In genomic region chr3:53846134-53846850, GRCh38 we compare ENCODE assay signal across 8 cellular contexts. TPM values are rescaled to one million over a fixed set of nuclear protein-coding genes. Genes with fewer than 3 reads are reported as not detected.
A peak's percentile ranks its signal among the peaks of the same experiment; 100 is the strongest.
DNase-seq lines count a peak whose midpoint lies in the region; ATAC-seq, FAIRE-seq and TF ChIP-seq lines count a peak whose summit lies in the region.

Gene CHDH (minus strand): TSS chr3:53846419. CDS start chr3:53824008, 22,411 bp downstream.
Gene IL17RB (plus strand): TSS chr3:53846568. CDS start chr3:53846589, 21 bp downstream.

- POLR2A ChIA-PET in HEK293 (lab: Yijun Ruan, JAX) (interaction anchor here (1.2 kb wide), 1 partner anchor 17 kb away, joined by 4 read pairs; no protein-coding TSS in a partner anchor), GM12878 (lab: Charles Lee) (interaction anchor here (0.5 to 4.1 kb wide), 8 partner anchors 24 to 1881 kb away, joined by 3 to 30 read pairs (median 4); partner anchors contain the start of gene SELENOK)

- H3K9me3 ChIP-seq in HEK293 (ENCODE audit: control insufficient read depth, insufficient read depth, low read depth, low read length), result no peaks in the 10 kb centered on the region
- no peaks in the 10 kb centered on the region for H3K9me3 ChIP-seq in GM12878 (replicated peaks; ENCODE audit: control insufficient read depth, insufficient read depth, low read length)
- no peaks in the 10 kb centered on the region for H3K9me3 ChIP-seq in iPS-18a (ENCODE audit: control insufficient read depth, low read depth, low read length)
- H3K9me3 ChIP-seq in gastrocnemius medialis, result no peaks in the 10 kb centered on the region

- ATAC-seq in GM12878 (peak; percentile 63), gastrocnemius medialis (peak; percentile 75 to 80)

- TF ChIP-seq EP300 in GM12878 (IDR thresholded peaks at IDR 0.05; ENCODE audit: borderline replicate concordance in 1 of 2, control insufficient read depth in 1 of 2, low read depth in 2 of 2, low read length in 2 of 2), result no peak

- RAD21 ChIA-PET in GM12878 (lab: Charles Lee; ENCODE audit: unreplicated experiment), result interaction anchor here (1.6 to 5.1 kb wide), 5 partner anchors 35 to 292 kb away, joined by 3 to 41 read pairs (median 5); partner anchors contain the start of gene ACTR8

- H4K20me1 ChIP-seq in GM12878 (ENCODE audit: control insufficient read depth, insufficient read depth), result no peaks in the 10 kb centered on the region

- intact Hi-C loops in GM12878 (cut with micrococcal nuclease; ENCODE audit: unreplicated experiment) (loop anchor here (10.0 kb wide), 1 partner anchor 101 kb away; no protein-coding TSS in a partner anchor), gastrocnemius medialis (cut with DNase I; ENCODE audit: low total_unique reads) (loop anchor here (2.0 kb wide), 1 partner anchor 45 kb away; the partner anchor contains the start of gene SELENOK)

- no TSS peak for BruUV-seq in GM12878 (replicated peaks; lab: Mats Ljungman, UMichigan)

- H3K4me1 ChIP-seq in HEK293 (ENCODE audit: control insufficient read depth, insufficient read depth, low read length) (no peaks in the 10 kb centered on the region), GM12878 (ENCODE audit: control insufficient read depth, insufficient read depth, low read length) (peaks cover 39% of the 10 kb centered on the region), iPS-18a (ENCODE audit: control insufficient read depth, low read depth, low read length) (peaks cover 43% of the 10 kb centered on the region), gastrocnemius medialis (peaks cover 0 to 5% of the 10 kb centered on the region in 2 donors)

- H2AFZ ChIP-seq in GM12878 (ENCODE audit: control insufficient read depth, low read depth, low read length), result peak within 1 kb of the TSS; percentile 81

- H3K4me3 ChIP-seq in HEK293 (ENCODE audit: low read depth, low read length) (peak within 1 kb of the TSS; percentile 44), GM12878 (peak within 1 kb of the TSS; percentile 73), iPS-18a (ENCODE audit: low read length) (peak within 1 kb of the TSS; percentile 69), gastrocnemius medialis (peak within 1 kb of the TSS; percentile 67 to 82 (median 74))

- peaks cover 0 to 10% of the 10 kb centered on the region in 2 experiments; a peak in 1 of 3 replicates for H3K36me3 ChIP-seq in HEK293 (ENCODE audit: control insufficient read depth in 2 of 2, insufficient read depth in 1 of 2, low read length in 2 of 2)
- no peaks in the 10 kb centered on the region for H3K36me3 ChIP-seq in GM12878 (ENCODE audit: control insufficient read depth in 2 of 2, insufficient read depth in 2 of 2, low read length in 1 of 2)
- peaks cover 3% of the 10 kb centered on the region for H3K36me3 ChIP-seq in iPS-18a (ENCODE audit: control insufficient read depth, low read depth, low read length)
- no peaks in the 10 kb centered on the region for H3K36me3 ChIP-seq in gastrocnemius medialis

- TF ChIP-seq RAD21 in GM12878 (IDR thresholded peaks at IDR 0.05; ENCODE audit: insufficient read depth, low read depth, low read length), result no peak

- peaks cover 18% of the 10 kb centered on the region for H3K79me2 ChIP-seq in GM12878 (ENCODE audit: control insufficient read depth, insufficient read depth, low read length)

- H3K27me3 ChIP-seq in GM12878 (replicated peaks in 1 of 2; ENCODE audit: control insufficient read depth in 2 of 2, insufficient read depth in 2 of 2, low read length in 1 of 2) (no peaks in the 10 kb centered on the region), iPS-18a (ENCODE audit: control insufficient read depth, insufficient read depth, low read length) (peaks cover 18% of the 10 kb centered on the region), gastrocnemius medialis (no peaks in the 10 kb centered on the region)

- H3K27ac ChIP-seq in HEK293 (ENCODE audit: extremely low read depth, low read depth, low read length), result peak within 1 kb of the TSS; percentile 72; the same call in 1 of the 2 replicates
- H3K27ac ChIP-seq in GM12878 (ENCODE audit: control insufficient read depth, insufficient read depth), result peak within 1 kb of the TSS; percentile 62
- H3K27ac ChIP-seq in iPS-18a (ENCODE audit: low read length), result no peak within 1 kb of the TSS
- peak within 1 kb of the TSS; percentile 74 to 88 (median 86) for H3K27ac ChIP-seq in gastrocnemius medialis

- TF ChIP-seq CTCF in HEK293 (tag by site-specific recombination; IDR thresholded peaks at IDR 0.05) (peak; percentile 14; the same call in 1 of the 2 replicates), GM12878 (IDR thresholded peaks at IDR 0.05 in 2 of 3, conservative IDR thresholded peaks at IDR 0.05 in 1 of 3; ENCODE audit: control insufficient read depth in 2 of 3, extremely low read depth in 1 of 3, insufficient read depth in 1 of 3, low read depth in 3 of 3, low read length in 3 of 3) (peak in 2 of 3 experiments; percentile 1 to 32; a peak in 2 of 6 replicates), gastrocnemius medialis (IDR thresholded peaks at IDR 0.05 in 4 of 5, conservative IDR thresholded peaks at IDR 0.05 in 1 of 5) (peak in 1 of 5 experiments; percentile 13)

- TF ChIP-seq POLR2A in GM12878 (IDR thresholded peaks at IDR 0.05; ENCODE audit: low read depth, low read length) (peak; percentile 58), gastrocnemius medialis (IDR thresholded peaks at IDR 0.05) (peak in 1 of 2 donors; percentile 42)

- in situ Hi-C loops in GM12878 (cut with MboI) (no loop called here), gastrocnemius medialis (cut with MboI; ENCODE audit: low sequenced_read_pairs in 4 of 4) (no loop called here)

- SMC1A ChIA-PET in GM12878 (lab: Charles Lee; ENCODE audit: uncharacterized antibody, unreplicated experiment), result interaction anchor here (1.1 to 3.5 kb wide), 10 partner anchors 15 to 117 kb away, joined by 3 to 26 read pairs (median 4); no protein-coding TSS in a partner anchor

- FAIRE-seq in GM12878 (lab: Jason Lieb, UNC), result no peak

- CTCF ChIA-PET in HEK293 (lab: Yijun Ruan, JAX) (no interaction called here), GM12878 (lab: Yijun Ruan, JAX) (interaction anchor here (0.6 to 2.4 kb wide), 11 partner anchors 20 to 497 kb away, joined by 3 to 9 read pairs (median 3); no protein-coding TSS in a partner anchor)

- H3K4me2 ChIP-seq in GM12878 (ENCODE audit: control insufficient read depth, insufficient read depth), result peak within 1 kb of the TSS; percentile 82

- WGBS in GM12878 (ENCODE audit: insufficient coverage, insufficient replicate concordance, low lambda C conversion rate, missing lambda C conversion rate), result 21% methylated on average over 46 of the region's 91 CpGs

- peak; percentile 28 for DNase-seq in activated CD4-positive, alpha-beta T cell treated with anti-CD3 and anti-CD28 coated beads for 48 hours
- no peak for DNase-seq in activated CD4-positive, alpha-beta T cell treated with anti-CD3 and anti-CD28 coated beads, Interleukin-2, amount 50 U/mL, for 1 hour
- DNase-seq in NCI-H2196 treated with DMSO at 0.1 percent for 48 hours (lab: John Stamatoyannopoulos, UW; ENCODE audit: unreplicated experiment) (peak; percentile 48), GM12878 (ENCODE audit: low read depth, low spot score) (no peak), gastrocnemius medialis (peak; percentile 36 to 55), HCEC 1CT (no peak)

- H3K9ac ChIP-seq in GM12878 (ENCODE audit: control insufficient read depth, insufficient read depth, low read length), result peak within 1 kb of the TSS; percentile 73
- H3K9ac ChIP-seq in iPS-18a (ENCODE audit: low read length), result peak within 1 kb of the TSS; percentile 64

TF ChIP-seq in HEK293, 187 proteins besides CTCF, POLR2A, EP300 and RAD21 (continues in another document):
- TF ChIP-seq ZNF660 (tag by site-specific recombination; IDR thresholded peaks at IDR 0.05) (peak; percentile 63; the same call in 1 of the 2 replicates), ZNF10 (tag by site-specific recombination; IDR thresholded peaks at IDR 0.05) (peak; percentile 55; the same call in 1 of the 2 replicates)

TF ChIP-seq in GM12878, 131 proteins besides CTCF, POLR2A, EP300 and RAD21 (continues in another document):
- TF ChIP-seq RELA (IDR thresholded peaks at IDR 0.05; ENCODE audit: borderline replicate concordance, partially characterized antibody), result no peak
- TF ChIP-seq SUZ12 (IDR thresholded peaks at IDR 0.05; ENCODE audit: unreplicated experiment), result no peak

RNA-seq across cellular contexts. Expression of gene CHDH, which starts in this region (rescaled TPM):
- total RNA-seq in GM12878 (2013; cell fraction: nucleolus; rRNA removed), result 8.6 and 13.7 TPM in 2 replicates
- total RNA-seq in GM12878 (2014; rRNA removed) (3.8 and 4.1 TPM in 2 replicates), GM12878 (2014; rRNA removed; fragmentation: Illumina TruSeq; extraction: Trizol) (2.0 and 2.1 TPM in 2 replicates), GM12878 (2021) (8.3 and 9.3 TPM in 2 replicates), gastrocnemius medialis (1 to 10 TPM; 3.1 to 6.5 (median 3.6) TPM)
- polyA plus RNA-seq in GM12878 (2011; ENCODE audit: low read depth), result 1.0 TPM
- polyA plus RNA-seq in GM12878 (2011; rRNA removed) (3.5 and 5.1 TPM in 2 replicates), GM12878 (2014; fragmentation: Illumina TruSeq; extraction: Trizol) (1.7 and 2.5 TPM in 2 replicates), GM12878 (2014; fragmentation: Nextera tagmentation; extraction: Ambion mirVana) (1 to 10 TPM in 1 of 2 experiments, under 1 TPM in 1; 0.95 to 1.5 TPM), GM12878 (2014; rRNA removed) (3.6 and 5.0 TPM in 2 replicates), GM12878 (2016; fragmentation: Nextera tagmentation; extraction: Ambion mirVana) (1 to 10 TPM; 2.3 to 3.4 TPM)
- 6.7 and 7.0 TPM in 2 replicates for polyA plus RNA-seq in GM12878 (2011; cell fraction: cytosol; rRNA removed)
- polyA plus RNA-seq in GM12878 (2011; cell fraction: nucleus; rRNA removed), result 8.1 and 13.8 TPM in 2 replicates
- 1.8 and 3.4 TPM in 2 replicates for polyA plus RNA-seq in GM12878 (2012)
- 2.9 and 4.0 TPM in 2 replicates for polyA minus RNA-seq in GM12878 (2011; rRNA and poly(A)+ RNA removed)
- 1.0 and 1.6 TPM in 2 replicates for polyA minus RNA-seq in GM12878 (2011; cell fraction: cytosol; rRNA and poly(A)+ RNA removed)
- polyA minus RNA-seq in GM12878 (2011; cell fraction: nucleus; rRNA and poly(A)+ RNA removed), result 2.1 and 2.9 TPM in 2 replicates

RNA-seq across cellular contexts. Expression of gene IL17RB, which starts in this region (rescaled TPM):
- 39.4 and 40.0 TPM in 2 replicates for total RNA-seq in GM12878 (2013; cell fraction: nucleolus; rRNA removed)
- total RNA-seq in GM12878 (2014; rRNA removed) (2.9 and 3.4 TPM in 2 replicates), GM12878 (2014; rRNA removed; fragmentation: Illumina TruSeq; extraction: Trizol) (2.3 and 2.7 TPM in 2 replicates), GM12878 (2021) (2.2 and 3.0 TPM in 2 replicates), gastrocnemius medialis (1 to 10 TPM in 2 of 4 donors, under 1 TPM in 2; 0.41 to 1.4 (median 0.79) TPM)
- 1.8 TPM for polyA plus RNA-seq in GM12878 (2011; ENCODE audit: low read depth)
- polyA plus RNA-seq in GM12878 (2011; rRNA removed) (17.0 and 17.2 TPM in 2 replicates), GM12878 (2014; fragmentation: Illumina TruSeq; extraction: Trizol) (2.9 and 4.3 TPM in 2 replicates), GM12878 (2014; fragmentation: Nextera tagmentation; extraction: Ambion mirVana) (1 to 10 TPM; 1.9 TPM), GM12878 (2014; rRNA removed) (3.5 and 4.3 TPM in 2 replicates), GM12878 (2016; fragmentation: Nextera tagmentation; extraction: Ambion mirVana) (1 to 10 TPM; 2.9 to 3.5 TPM)
- 12.4 and 12.5 TPM in 2 replicates for polyA plus RNA-seq in GM12878 (2011; cell fraction: cytosol; rRNA removed)
- polyA plus RNA-seq in GM12878 (2011; cell fraction: nucleus; rRNA removed), result 55.2 and 92.3 TPM in 2 replicates
- 1.7 and 7.2 TPM in 2 replicates for polyA plus RNA-seq in GM12878 (2012)
- polyA minus RNA-seq in GM12878 (2011; rRNA and poly(A)+ RNA removed), result 3.9 and 4.6 TPM in 2 replicates
- 1.3 and 2.1 TPM in 2 replicates for polyA minus RNA-seq in GM12878 (2011; cell fraction: cytosol; rRNA and poly(A)+ RNA removed)
- polyA minus RNA-seq in GM12878 (2011; cell fraction: nucleus; rRNA and poly(A)+ RNA removed), result 5.2 and 6.9 TPM in 2 replicates

Comparison
In these comparisons a context has a peak if more than half of its experiments do, and no peak if none do; other contexts are left out.
1. DNase-seq: peak in activated CD4-positive, alpha-beta T cell treated with anti-CD3 and anti-CD28 coated beads for 48 hours (single experiment), NCI-H2196 treated with DMSO at 0.1 percent for 48 hours (single experiment) and gastrocnemius medialis (2 of 2); none in activated CD4-positive, alpha-beta T cell treated with anti-CD3 and anti-CD28 coated beads, Interleukin-2, amount 50 U/mL, for 1 hour (single experiment), GM12878 (single experiment) and HCEC 1CT (single experiment).
2. Peak in every context shown above with its lines, with median percentiles within 50 percentile points of each other: H3K4me3 ChIP-seq.